In the genomic region with DNA sequence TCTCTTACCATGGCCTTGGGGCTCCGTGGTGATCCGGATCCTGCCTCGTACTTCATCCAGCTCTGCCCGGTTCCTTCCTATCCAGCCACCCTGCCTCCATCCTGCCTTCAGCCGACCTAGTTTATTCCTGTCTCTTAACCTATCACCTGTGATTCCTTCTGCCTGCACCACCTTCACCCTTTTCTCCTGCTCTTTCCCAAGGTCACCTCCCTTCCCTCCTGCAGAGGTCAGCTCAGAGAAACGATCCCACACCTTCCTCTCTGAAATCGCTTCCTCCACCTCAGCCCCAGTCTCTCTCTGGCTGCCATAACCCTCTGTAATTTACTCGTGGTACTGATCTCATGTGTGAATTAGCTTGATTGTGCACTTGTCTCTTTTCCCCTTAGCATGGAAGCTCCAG, we compare ENCODE assay signal across 19 cellular contexts. TPM values are rescaled to one million over a fixed set of nuclear protein-coding genes. Genes with fewer than 3 reads are reported as not detected.
DNase-seq lines count a peak whose midpoint lies in the region; ATAC-seq, FAIRE-seq and TF ChIP-seq lines count a peak whose summit lies in the region.
"Had no signal": no experiment of that assay in that cellular context is flagged by ENCODE, and none has a peak within 500 bp of the region (broad histone marks: within the 10 kb centered on the region; RNA-seq: fewer than 3 reads in every experiment).

No MANE protein-coding gene starts in this region.

- no peak for TF ChIP-seq POLR2A in heart left ventricle (IDR thresholded peaks at IDR 0.05)
- TF ChIP-seq POLR2A in K562 (conservative IDR thresholded peaks at IDR 0.05), result no peak
- no peak for TF ChIP-seq POLR2A in suprapubic skin (IDR thresholded peaks at IDR 0.05)

- BruUV-seq in K562 (replicated peaks; lab: Mats Ljungman, UMichigan), result no TSS peak

- peak; percentile 63 for FAIRE-seq in K562 (lab: Jason Lieb, UNC)
- FAIRE-seq: GM12878 had no signal

- 64 to 75% (median 72%) methylated on average over 8 of the region's 8 CpGs for WGBS in heart left ventricle, 4 donors
- 59% methylated on average over 8 of the region's 8 CpGs for WGBS in K562 (ENCODE audit: insufficient coverage, low coverage, missing lambda C conversion rate)
- 83% methylated on average over 8 of the region's 8 CpGs for WGBS in suprapubic skin

- intact Hi-C loops in heart left ventricle (cut with DNase I) (loop anchor here in 1 of 10 donors (5.0 kb wide), 1 partner anchor 43 kb away; no protein-coding TSS in a partner anchor), K562 (cut with micrococcal nuclease) (no loop called here)

- TF ChIP-seq CTCF in heart left ventricle (IDR thresholded peaks at IDR 0.05) (no peak), right atrium auricular region (IDR thresholded peaks at IDR 0.05) (no peak), K562 (IDR thresholded peaks at IDR 0.05 in 2 of 3, conservative IDR thresholded peaks at IDR 0.05 in 1 of 3; ENCODE audit: insufficient read depth in 2 of 3, low read depth in 1 of 3, low read length in 3 of 3) (no peak), nephron (IDR thresholded peaks at IDR 0.05; ENCODE audit: unreplicated experiment in 3 of 3) (no peak), suprapubic skin (IDR thresholded peaks at IDR 0.05) (no peak)

- in situ Hi-C loops in K562 (cut with MboI), result no loop called here

- H3K27ac Mint-ChIP-seq in nephron, result peak overlapping the region; percentile 32 to 99 (median 61)
- H3K27ac Mint-ChIP-seq: CD4-positive, alpha-beta memory T cell had no signal

- CTCF ChIA-PET in K562 (lab: Yijun Ruan, JAX; ENCODE audit: low intra/inter-chr PET ratio), result no interaction called here

- H3K79me2 ChIP-seq in K562 (ENCODE audit: control insufficient read depth, insufficient read depth, low read length), result no peaks in the 10 kb centered on the region

- H3K27me3 ChIP-seq in heart left ventricle (no peaks in the 10 kb centered on the region), right atrium auricular region (no peaks in the 10 kb centered on the region), K562 (ENCODE audit: control insufficient read depth in 2 of 2, insufficient read depth in 2 of 2, low read length in 2 of 2) (no peaks in the 10 kb centered on the region), suprapubic skin (no peaks in the 10 kb centered on the region)
- H3K27me3 ChIP-seq: BLaER1, MG63 had no signal

- DNase-seq in heart left ventricle (no peak), right atrium auricular region (ENCODE audit: low spot score) (no peak), K562 (ENCODE audit: extremely low read depth in 1 of 4, low spot score in 3 of 4) (no peak), suprapubic skin (ENCODE audit: low spot score in 2 of 2) (no peak), LoVo (ENCODE audit: low spot score) (no peak), COLO829 (ENCODE audit: low spot score) (no peak)
- DNase-seq: CD4-positive, alpha-beta memory T cell; DMS53; EL; GOT3; MG63; NCI-H1048; NCI-H2081 had no signal

- no peaks in the 10 kb centered on the region for H3K9me1 ChIP-seq in K562 (ENCODE audit: control insufficient read depth, insufficient read depth, low read length)

- no peaks in the 10 kb centered on the region for H3K27me3 Mint-ChIP-seq in nephron (ENCODE audit: low read depth)

- peak overlapping the region; percentile 77 for H2AFZ ChIP-seq in K562 (ENCODE audit: low read depth, low read length)

- H3K4me1 ChIP-seq in heart left ventricle (peaks cover 0 to 43% (median 26%) of the 10 kb centered on the region in 12 donors), right atrium auricular region (peaks cover 0 to 40% of the 10 kb centered on the region in 2 donors), K562 (replicated peaks in 1 of 2; ENCODE audit: control insufficient read depth in 2 of 2, insufficient read depth in 2 of 2, low read length in 2 of 2) (peaks cover 2 to 4% of the 10 kb centered on the region in 2 experiments; a peak in 2 of 5 replicates), suprapubic skin (peaks cover 28% of the 10 kb centered on the region)
- H3K4me1 ChIP-seq: BLaER1 had no signal

- TF ChIP-seq EP300 in K562 (IDR thresholded peaks at IDR 0.05; ENCODE audit: low read length), result no peak
- TF ChIP-seq EP300 in suprapubic skin (IDR thresholded peaks at IDR 0.05), result no peak

- peak overlapping the region in 1 of 2 experiments; percentile 54; a peak in 1 of 4 replicates for H3K9ac ChIP-seq in K562 (ENCODE audit: insufficient read depth in 1 of 2, low read depth in 2 of 2, low read length in 2 of 2)
- H3K9ac ChIP-seq: BLaER1, KMS-11 had no signal

- H4K20me1 ChIP-seq in K562 (replicated peaks; ENCODE audit: control insufficient read depth, insufficient read depth, low read length), result no peaks in the 10 kb centered on the region
- H4K20me1 ChIP-seq: BLaER1 had no signal

- no peak for ATAC-seq in heart left ventricle
- no peak for ATAC-seq in K562
- ATAC-seq in GM19463 (IDR thresholded peaks at IDR 0.05; ENCODE audit: unreplicated experiment), result no peak
- ATAC-seq: GM12878, Panc1 had no signal

- H3K27ac ChIP-seq in heart left ventricle, result peak overlapping the region in 11 of 12 donors; percentile 34 to 92 (median 83)
- H3K27ac ChIP-seq in right atrium auricular region, result peak overlapping the region in 1 of 2 donors; percentile 82
- no peak overlapping the region for H3K27ac ChIP-seq in K562 (ENCODE audit: extremely low read depth, low read depth, low read length)
- H3K27ac ChIP-seq in suprapubic skin, result peak overlapping the region; percentile 14
- H3K27ac ChIP-seq: BLaER1, KMS-11 had no signal

- no peaks in the 10 kb centered on the region for H3K36me3 ChIP-seq in heart left ventricle
- no peaks in the 10 kb centered on the region for H3K36me3 ChIP-seq in right atrium auricular region
- H3K36me3 ChIP-seq in K562 (ENCODE audit: control insufficient read depth, insufficient read depth, low read length), result no peaks in the 10 kb centered on the region
- H3K36me3 ChIP-seq in suprapubic skin, result no peaks in the 10 kb centered on the region
- H3K36me3 ChIP-seq: BLaER1, MG63 had no signal

- POLR2A ChIA-PET in K562 (lab: Yijun Ruan, JAX), result no interaction called here

- H3K4me1 Mint-ChIP-seq in nephron, result peaks cover 60% of the 10 kb centered on the region
- H3K4me1 Mint-ChIP-seq: CD4-positive, alpha-beta memory T cell had no signal

- no peak overlapping the region for H3K4me3 ChIP-seq in heart left ventricle
- H3K4me3 ChIP-seq in right atrium auricular region, result no peak overlapping the region
- no peak overlapping the region for H3K4me3 ChIP-seq in K562
- H3K4me3 ChIP-seq in suprapubic skin, result no peak overlapping the region
- H3K4me3 ChIP-seq: BLaER1, GM12878, MG63 had no signal

- H3K4me3 Mint-ChIP-seq in nephron, result no peak overlapping the region
- H3K4me3 Mint-ChIP-seq: CD4-positive, alpha-beta memory T cell had no signal

- no peak overlapping the region for H3K4me2 ChIP-seq in K562 (ENCODE audit: insufficient read depth, low read length)
- H3K4me2 ChIP-seq: BLaER1, KMS-11 had no signal

- no peak for TF ChIP-seq RAD21 in K562 (CRISPR knock-in tag; conservative IDR thresholded peaks at IDR 0.05 in 1 of 2, IDR thresholded peaks at IDR 0.05 in 1 of 2)

- no peaks in the 10 kb centered on the region for H3K36me3 Mint-ChIP-seq in nephron (ENCODE audit: low read depth)
- H3K36me3 Mint-ChIP-seq: CD4-positive, alpha-beta memory T cell had no signal

- H3K9me3 Mint-ChIP-seq in nephron, result peaks cover 3% of the 10 kb centered on the region
- H3K9me3 Mint-ChIP-seq: CD4-positive, alpha-beta memory T cell had no signal

- H3K9me3 ChIP-seq in heart left ventricle (peaks cover 0 to 5% (median 0%) of the 10 kb centered on the region in 12 donors), right atrium auricular region (peaks cover 0 to 4% of the 10 kb centered on the region in 2 donors), K562 (replicated peaks; ENCODE audit: control insufficient read depth, insufficient read depth, low read depth, low read length) (no peaks in the 10 kb centered on the region), suprapubic skin (peaks cover 3% of the 10 kb centered on the region)
- H3K9me3 ChIP-seq: MG63 had no signal

TF ChIP-seq in K562, 482 proteins besides CTCF, POLR2A, EP300 and RAD21 (continues in another document):
- no peak for TF ChIP-seq ZNF586 (CRISPR knock-in tag; conservative IDR thresholded peaks at IDR 0.05)
- TF ChIP-seq RBM14 (IDR thresholded peaks at IDR 0.05; ENCODE audit: borderline replicate concordance, insufficient read depth, low read depth, low read length), result no peak
- no peak for TF ChIP-seq MECOM (CRISPR knock-in tag; IDR thresholded peaks at IDR 0.05)
- TF ChIP-seq SAFB2 (IDR thresholded peaks at IDR 0.05; ENCODE audit: borderline replicate concordance, low read depth, low read length, severe bottlenecking), result no peak
- TF ChIP-seq ASH1L (IDR thresholded peaks at IDR 0.05; ENCODE audit: borderline replicate concordance, low read depth, partially characterized antibody), result no peak
- TF ChIP-seq, protein P1, sequence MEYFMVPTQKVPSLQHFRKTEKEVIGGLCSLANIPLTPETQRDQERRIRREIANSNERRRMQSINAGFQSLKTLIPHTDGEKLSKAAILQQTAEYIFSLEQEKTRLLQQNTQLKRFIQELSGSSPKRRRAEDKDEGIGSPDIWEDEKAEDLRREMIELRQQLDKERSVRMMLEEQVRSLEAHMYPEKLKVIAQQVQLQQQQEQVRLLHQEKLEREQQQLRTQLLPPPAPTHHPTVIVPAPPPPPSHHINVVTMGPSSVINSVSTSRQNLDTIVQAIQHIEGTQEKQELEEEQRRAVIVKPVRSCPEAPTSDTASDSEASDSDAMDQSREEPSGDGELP (CRISPR knock-in tag; IDR thresholded peaks at IDR 0.05; ENCODE audit: borderline replicate concordance), result no peak

RNA-seq across cellular contexts. Expression of a gene that starts 23.5 kb away (rescaled TPM):
- total RNA-seq in heart left ventricle (100 to 1,000 TPM; 159 to 241 (median 177) TPM), right atrium auricular region (100 to 1,000 TPM; 145 TPM), K562 (2014; rRNA removed) (13.4 and 18.7 TPM in 2 replicates), K562 (2014; rRNA removed; fragmentation: Illumina TruSeq; extraction: Trizol) (23.2 and 31.2 TPM in 2 replicates), K562 (2015; rRNA removed; fragmentation: Illumina TruSeq; extraction: Trizol) (31.0 and 31.3 TPM in 2 replicates), K562 (2021) (45.1 and 46.0 TPM in 2 replicates), suprapubic skin (100 to 1,000 TPM in 3 of 4 donors, 10 to 100 TPM in 1; 88.8 to 159 (median 128) TPM)
- polyA plus RNA-seq in heart left ventricle (100 to 1,000 TPM; 107 to 232 TPM), K562 (2011; rRNA removed) (139 and 167 TPM in 2 replicates), K562 (2014; fragmentation: Illumina TruSeq; extraction: Trizol) (53.9 and 64.5 TPM in 2 replicates), K562 (2014; fragmentation: Nextera tagmentation; extraction: Ambion mirVana) (100 to 1,000 TPM; 141 to 157 TPM), K562 (2014; rRNA removed) (50.1 and 64.3 TPM in 2 replicates)
- 58.1 and 78.2 TPM in 2 replicates for total RNA-seq in K562 (2011; cell fraction: chromatin; rRNA removed; ENCODE audit: low replicate concordance)
- total RNA-seq in K562 (2011; cell fraction: nucleolus; rRNA removed), result 57.9 and 60.0 TPM in 2 replicates
- 87.9 and 89.5 TPM in 2 replicates for total RNA-seq in K562 (2011; cell fraction: nucleoplasm; rRNA removed)
- 50.0 and 148 TPM in 2 replicates for polyA plus RNA-seq in K562 (2011; cell fraction: cytosol; rRNA removed)
- polyA plus RNA-seq in K562 (2011; cell fraction: nucleus; rRNA removed), result 31.2 and 52.6 TPM in 2 replicates
- polyA plus RNA-seq in K562 (2012), result 55.6 and 56.3 TPM in 2 replicates
- polyA minus RNA-seq in K562 (2011; rRNA and poly(A)+ RNA removed), result 76.5 and 97.3 TPM in 2 replicates
- 21.9 and 33.3 TPM in 2 replicates for polyA minus RNA-seq in K562 (2011; cell fraction: cytosol; rRNA and poly(A)+ RNA removed)
- 15.9 and 29.5 TPM in 2 replicates for polyA minus RNA-seq in K562 (2011; cell fraction: nucleus; rRNA and poly(A)+ RNA removed)
